In the genomic region with DNA sequence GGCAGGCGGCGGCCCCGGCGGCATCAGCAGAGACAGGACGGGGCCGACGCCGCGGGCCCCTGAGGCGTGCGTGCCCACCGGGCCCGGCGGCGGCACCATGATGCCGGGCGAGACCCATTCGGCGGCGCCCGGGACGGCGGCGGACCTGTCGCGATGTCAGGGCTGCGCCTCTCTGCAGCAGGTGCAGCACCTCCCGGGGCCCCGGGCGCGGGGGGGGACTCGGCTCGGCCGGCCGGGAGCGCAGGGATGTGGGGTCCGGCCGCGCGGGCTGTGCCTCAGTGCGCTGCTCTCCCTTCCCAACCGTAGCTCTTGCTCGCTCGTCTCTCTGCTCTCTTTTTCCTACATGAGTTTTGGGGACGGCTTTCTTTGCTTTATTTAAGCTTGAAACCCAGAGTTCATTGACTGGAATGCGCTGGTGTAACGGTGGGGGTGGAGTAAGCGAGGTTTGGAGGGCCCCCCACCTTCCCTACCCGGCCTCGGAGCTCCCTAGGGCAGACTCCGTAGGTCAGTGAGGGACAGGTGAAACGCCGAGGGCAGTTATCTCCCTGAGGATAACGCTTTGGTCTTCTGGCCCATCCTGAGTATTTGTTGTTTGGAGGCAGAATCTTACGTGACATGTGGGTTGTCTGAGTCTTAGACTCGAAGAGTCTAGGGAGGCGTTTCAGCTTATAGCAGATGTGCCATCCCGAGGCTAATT, we compare ENCODE assay signal across 8 cellular contexts. TPM values are rescaled to one million over a fixed set of nuclear protein-coding genes. Genes with fewer than 3 reads are reported as not detected.
DNase-seq lines count a peak whose midpoint lies in the region; ATAC-seq and TF ChIP-seq lines count a peak whose summit lies in the region.

No MANE protein-coding gene starts in this region.

- H3K9me3 Mint-ChIP-seq in T-helper 1 cell treated with Interleukin-12 subunit alpha and Interleukin-12 subunit beta and Interleukin-4 antibody, amounts not matched to agents 30 μg/mL and 1 μg/mL, for 36 hours, result no peaks in the 10 kb centered on the region
- H3K9me3 Mint-ChIP-seq in HFFc6, result peaks cover 4% of the 10 kb centered on the region; the same call in 1 of the 2 replicates
- H3K9me3 Mint-ChIP-seq in naive thymus-derived CD8-positive, alpha-beta T cell, result no peaks in the 10 kb centered on the region

- ATAC-seq in naive thymus-derived CD8-positive, alpha-beta T cell, result peak; percentile 23 to 34

- H3K4me1 Mint-ChIP-seq in T-helper 1 cell treated with Interleukin-12 subunit alpha and Interleukin-12 subunit beta and Interleukin-4 antibody, amounts not matched to agents 30 μg/mL and 1 μg/mL, for 36 hours (ENCODE audit: low read depth), result peaks cover 17% of the 10 kb centered on the region
- peaks cover 33% of the 10 kb centered on the region for H3K4me1 Mint-ChIP-seq in HFFc6 (ENCODE audit: low read depth)
- H3K4me1 Mint-ChIP-seq in naive thymus-derived CD8-positive, alpha-beta T cell, result peaks cover 14 to 23% (median 18%) of the 10 kb centered on the region in 4 donors

- DNase-seq in T-helper 1 cell (no peak), HFFc6 (no peak), NCI-H774 (lab: John Stamatoyannopoulos, UW) (peak; percentile 50), dermis blood vessel endothelial cell (peak; percentile 2), HuH-7.5 (ENCODE audit: low spot score) (no peak), LoVo (ENCODE audit: low spot score) (no peak)
- DNase-seq in naive thymus-derived CD8-positive, alpha-beta T cell, result no peak

- H3K4me3 Mint-ChIP-seq in T-helper 1 cell treated with Interleukin-12 subunit alpha and Interleukin-12 subunit beta and Interleukin-4 antibody, amounts not matched to agents 30 μg/mL and 1 μg/mL, for 36 hours, result peak overlapping the region; percentile 91
- no peak overlapping the region for H3K4me3 Mint-ChIP-seq in HFFc6
- peak overlapping the region in 8 of 10 donors; percentile 91 to 98 (median 94) for H3K4me3 Mint-ChIP-seq in naive thymus-derived CD8-positive, alpha-beta T cell

- POLR2A ChIA-PET in naive thymus-derived CD8-positive, alpha-beta T cell (lab: Charles Lee), result interaction anchor here (0.7 to 2.5 kb wide), 10 partner anchors 10 to 1290 kb away, joined by 3 to 16 read pairs (median 6); a partner anchor contains a TSS

- H3K36me3 Mint-ChIP-seq in T-helper 1 cell treated with Interleukin-12 subunit alpha and Interleukin-12 subunit beta and Interleukin-4 antibody, amounts not matched to agents 30 μg/mL and 1 μg/mL, for 36 hours (ENCODE audit: low read depth), result no peaks in the 10 kb centered on the region
- H3K36me3 Mint-ChIP-seq in HFFc6 (ENCODE audit: low read depth), result peaks cover 4% of the 10 kb centered on the region
- peaks cover 0 to 3% (median 2%) of the 10 kb centered on the region in 3 donors for H3K36me3 Mint-ChIP-seq in naive thymus-derived CD8-positive, alpha-beta T cell

- H3K27ac Mint-ChIP-seq in T-helper 1 cell treated with Interleukin-12 subunit alpha and Interleukin-12 subunit beta and Interleukin-4 antibody, amounts not matched to agents 30 μg/mL and 1 μg/mL, for 36 hours, result peak overlapping the region; percentile 93
- H3K27ac Mint-ChIP-seq in HFFc6, result peak overlapping the region; percentile 96; the same call in 1 of the 2 replicates
- peak overlapping the region in 8 of 10 donors; percentile 98 to 99 (median 98) for H3K27ac Mint-ChIP-seq in naive thymus-derived CD8-positive, alpha-beta T cell

- TF ChIP-seq CTCF in HFFc6 (IDR thresholded peaks at IDR 0.05), result no peak

- no peaks in the 10 kb centered on the region for H3K27me3 Mint-ChIP-seq in T-helper 1 cell treated with Interleukin-12 subunit alpha and Interleukin-12 subunit beta and Interleukin-4 antibody, amounts not matched to agents 30 μg/mL and 1 μg/mL, for 36 hours (ENCODE audit: low read depth)
- H3K27me3 Mint-ChIP-seq in HFFc6 (ENCODE audit: insufficient read depth), result peaks cover 3% of the 10 kb centered on the region
- no peaks in the 10 kb centered on the region for H3K27me3 Mint-ChIP-seq in naive thymus-derived CD8-positive, alpha-beta T cell

RNA-seq across cellular contexts. Expression of a gene that starts 0.5 kb away (rescaled TPM):
- 10 to 100 TPM; 19.7 to 23.8 (median 22.2) TPM for total RNA-seq in HFFc6 (2021; fragmentation: NEBNext Ultra II Directional; extraction: Animal tissue kit (Norgen Biotek cat#: 25700))
- total RNA-seq in dermis blood vessel endothelial cell, result 33.0 and 37.6 TPM in 2 replicates
- 10 to 100 TPM; 50.8 to 53.3 TPM for total RNA-seq in naive thymus-derived CD8-positive, alpha-beta T cell
- polyA plus RNA-seq in naive thymus-derived CD8-positive, alpha-beta T cell, result 10 to 100 TPM; 16.1 to 18.8 (median 16.3) TPM

Comparison
In these comparisons a context has a peak if more than half of its experiments do, and no peak if none do; other contexts are left out.
1. DNase-seq: peak in NCI-H774 (single experiment) and dermis blood vessel endothelial cell (single experiment); none in T-helper 1 cell (0 of 5), HFFc6 (single experiment), naive thymus-derived CD8-positive, alpha-beta T cell (0 of 10), HuH-7.5 (single experiment) and LoVo (single experiment).
2. Peak in every context shown above with its lines, with median percentiles within 50 percentile points of each other: H3K27ac Mint-ChIP-seq.